In the genomic region with DNA sequence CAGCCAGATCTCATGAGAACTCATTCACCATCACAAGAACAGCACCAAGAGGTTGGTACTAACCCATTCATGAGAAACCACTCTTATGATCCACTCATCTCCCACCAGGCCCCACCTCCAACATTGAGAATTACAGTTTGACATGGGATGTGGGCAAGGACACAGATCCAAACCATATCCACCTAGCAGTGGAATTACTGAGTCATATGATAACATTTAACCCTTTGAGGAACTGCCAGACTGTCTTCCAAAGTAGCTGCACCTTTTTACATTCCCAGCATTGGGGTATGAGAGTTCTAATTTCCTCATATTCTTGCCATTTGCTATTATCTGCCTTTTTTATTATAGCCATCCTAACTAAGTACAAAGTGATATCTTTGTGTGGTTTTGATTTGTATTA, we compare ENCODE assay signal across 25 cellular contexts.
"Had no signal": no experiment of that assay in that cellular context is flagged by ENCODE, and none has a peak within 500 bp of the region (broad histone marks: within the 10 kb centered on the region; RNA-seq: fewer than 3 reads in every experiment).

No MANE protein-coding gene starts in this region.

- DNase-seq: activated CD4-positive, alpha-beta T cell treated with anti-CD3 and anti-CD28 coated beads for 48 hours; activated CD4-positive, alpha-beta T cell treated with anti-CD3 and anti-CD28 coated beads, Interleukin-2, amount 50 U/mL, for 48 hours; activated CD8-positive, alpha-beta memory T cell treated with anti-CD3 and anti-CD28 coated beads for 24 hours; activated effector memory CD4-positive, alpha-beta T cell treated with anti-CD3 and anti-CD28 coated beads, Interleukin-2, amount 50 U/mL, for 16 hours; activated naive CD4-positive, alpha-beta T cell treated with anti-CD3 and anti-CD28 coated beads for 36 hours; activated naive CD8-positive, alpha-beta T cell treated with anti-CD3 and anti-CD28 coated beads for 36 hours; brain microvascular endothelial cell; dorsolateral prefrontal cortex; effector memory CD4-positive, alpha-beta T cell; erythroblast; head of caudate nucleus; hypothalamus; immature natural killer cell; mucosa of descending colon; stimulated activated CD4-positive, alpha-beta T cell treated with anti-CD3 and anti-CD28 coated beads, Interleukin-15, amount 100 ng/mL, for 24 hours; stimulated activated naive CD4-positive, alpha-beta T cell; testis; transverse colon had no signal

- H3K4me3 ChIP-seq: adrenal gland, ascending aorta, coronary artery, dorsolateral prefrontal cortex, lung, mucosa of descending colon, right atrium auricular region, testis, transverse colon had no signal

- H3K27me3 ChIP-seq: adrenal gland, ascending aorta, brain microvascular endothelial cell, dorsolateral prefrontal cortex, right atrium auricular region, testis, transverse colon had no signal

- H3K27me3 Mint-ChIP-seq: natural killer cell treated with Interleukin-12 subunit alpha and Interleukin-12 subunit beta and Interleukin-15 and Interleukin-18, amount 100 ng/mL, for 72 hours had no signal

- H3K9me3 Mint-ChIP-seq: natural killer cell treated with Interleukin-12 subunit alpha and Interleukin-12 subunit beta and Interleukin-15 and Interleukin-18, amount 100 ng/mL, for 72 hours had no signal

- H3K27ac Mint-ChIP-seq: activated naive CD4-positive, alpha-beta T cell treated with anti-CD3 and anti-CD28 coated beads for 36 hours; activated naive CD8-positive, alpha-beta T cell treated with anti-CD3 and anti-CD28 coated beads for 36 hours; immature natural killer cell; natural killer cell treated with Interleukin-12 subunit alpha and Interleukin-12 subunit beta and Interleukin-15 and Interleukin-18, amount 100 ng/mL, for 72 hours had no signal

- H3K4me3 Mint-ChIP-seq: activated naive CD4-positive, alpha-beta T cell treated with anti-CD3 and anti-CD28 coated beads for 36 hours; activated naive CD8-positive, alpha-beta T cell treated with anti-CD3 and anti-CD28 coated beads for 36 hours; immature natural killer cell; natural killer cell treated with Interleukin-12 subunit alpha and Interleukin-12 subunit beta and Interleukin-15 and Interleukin-18, amount 100 ng/mL, for 72 hours had no signal

- H3K9me3 ChIP-seq: adrenal gland, ascending aorta, mucosa of descending colon, right atrium auricular region, testis, transverse colon had no signal

- ATAC-seq: left lobe of liver; mucosa of descending colon; natural killer cell treated with Interleukin-12 subunit alpha and Interleukin-12 subunit beta and Interleukin-15 and Interleukin-18, amount 100 ng/mL, for 72 hours had no signal
